Comparison of ENCODE assay signal across 16 cellular contexts in genomic region chr5:32279223-32279622, GRCh38. TPM values are rescaled to one million over a fixed set of nuclear protein-coding genes. Genes with fewer than 3 reads are reported as not detected.
DNase-seq lines count a peak whose midpoint lies in the region; TF ChIP-seq lines count a peak whose summit lies in the region.
"Had no signal": no experiment of that assay in that cellular context is flagged by ENCODE, and none has a peak within 500 bp of the region (broad histone marks: within the 10 kb centered on the region; RNA-seq: fewer than 3 reads in every experiment).

No MANE protein-coding gene starts in this region.

- H3K79me2 ChIP-seq in KMS-11 (ENCODE audit: insufficient read depth, low read depth) = peaks cover 27% of the 10 kb centered on the region; the same call in 1 of the 2 replicates

- DNase-seq in activated CD4-positive, alpha-beta memory T cell treated with anti-CD3 and anti-CD28 coated beads, Interleukin-2, amount 10 ng/mL, durations not matched to agents 7 days and 5 days = no peak
- no peak for DNase-seq in activated CD4-positive, alpha-beta memory T cell treated with anti-CD3 and anti-CD28 coated beads for 36 hours
- DNase-seq in activated T-helper 2 cell treated with anti-CD3 and anti-CD28 coated beads, Interferon-gamma antibody, Interleukin-2, Interleukin-4, amounts not matched to agents 10 μg/mL and 5 μg/mL and 100 μg/mL, durations not matched to agents 14 hours and 24 hours and 36 hours (ENCODE audit: low spot score) = no peak
- DNase-seq in nephron progenitor cell (peak; percentile 9), breast epithelium (ENCODE audit: low spot score in 2 of 2) (no peak), CD14-positive monocyte (ENCODE audit: low spot score) (no peak), foreskin melanocyte (no peak)
- DNase-seq: CD4-positive, alpha-beta T cell; DND-41; GF-D8; NCI-H1105 treated with DMSO at 0.1 percent for 48 hours; NCI-H187; NCI-H510A; SIG-M5 had no signal

- peaks cover 46% of the 10 kb centered on the region for H3K36me3 Mint-ChIP-seq in activated CD4-positive, alpha-beta memory T cell treated with anti-CD3 and anti-CD28 coated beads, Interleukin-2, amount 10 ng/mL, durations not matched to agents 7 days and 5 days (ENCODE audit: low read depth)
- H3K36me3 Mint-ChIP-seq in activated CD4-positive, alpha-beta memory T cell treated with anti-CD3 and anti-CD28 coated beads for 36 hours = peaks cover 15% of the 10 kb centered on the region
- peaks cover 48% of the 10 kb centered on the region for H3K36me3 Mint-ChIP-seq in activated T-helper 2 cell treated with anti-CD3 and anti-CD28 coated beads, Interferon-gamma antibody, Interleukin-2, Interleukin-4, amounts not matched to agents 10 μg/mL and 5 μg/mL and 100 μg/mL, durations not matched to agents 14 hours and 24 hours and 36 hours (ENCODE audit: low read depth)
- peaks cover 34% of the 10 kb centered on the region for H3K36me3 Mint-ChIP-seq in nephron progenitor cell (ENCODE audit: low read depth)
- peaks cover 22 to 44% of the 10 kb centered on the region in 2 donors for H3K36me3 Mint-ChIP-seq in CD14-positive monocyte

- TF ChIP-seq POLR2A in breast epithelium (IDR thresholded peaks at IDR 0.05) = no peak

- H3K4me3 ChIP-seq in KMS-11 (IDR thresholded peaks at IDR 0.05; ENCODE audit: insufficient read depth, low read depth, low read length) (no peak overlapping the region), breast epithelium (no peak overlapping the region)
- H3K4me3 ChIP-seq: A549 had no signal

- intact Hi-C loops in activated CD4-positive, alpha-beta memory T cell treated with anti-CD3 and anti-CD28 coated beads for 36 hours (cut with micrococcal nuclease) = no loop called here
- intact Hi-C loops in activated T-helper 2 cell treated with anti-CD3 and anti-CD28 coated beads, Interferon-gamma antibody, Interleukin-2, Interleukin-4, amounts not matched to agents 10 μg/mL and 5 μg/mL and 100 μg/mL, durations not matched to agents 14 hours and 24 hours and 36 hours (cut with micrococcal nuclease) = no loop called here
- intact Hi-C loops in breast epithelium (cut with DNase I; ENCODE audit: low total_unique reads) = loop anchor here (5.0 kb wide), 1 partner anchor 33 kb away; the partner anchor contains the start of gene MTMR12
- intact Hi-C loops in CD14-positive monocyte (cut with micrococcal nuclease) = no loop called here

- CTCF ChIA-PET in activated CD4-positive, alpha-beta memory T cell treated with anti-CD3 and anti-CD28 coated beads, Interleukin-2, amount 10 ng/mL, durations not matched to agents 7 days and 5 days (lab: Charles Lee) = no interaction called here
- CTCF ChIA-PET in activated CD4-positive, alpha-beta memory T cell treated with anti-CD3 and anti-CD28 coated beads for 36 hours (lab: Charles Lee) = no interaction called here

- H3K36me3 ChIP-seq in KMS-11 (ENCODE audit: insufficient read depth) (no peaks in the 10 kb centered on the region), breast epithelium (no peaks in the 10 kb centered on the region)

- H3K27me3 Mint-ChIP-seq in activated CD4-positive, alpha-beta memory T cell treated with anti-CD3 and anti-CD28 coated beads, Interleukin-2, amount 10 ng/mL, durations not matched to agents 7 days and 5 days = no peaks in the 10 kb centered on the region
- H3K27me3 Mint-ChIP-seq in activated CD4-positive, alpha-beta memory T cell treated with anti-CD3 and anti-CD28 coated beads for 36 hours = no peaks in the 10 kb centered on the region
- H3K27me3 Mint-ChIP-seq in activated T-helper 2 cell treated with anti-CD3 and anti-CD28 coated beads, Interferon-gamma antibody, Interleukin-2, Interleukin-4, amounts not matched to agents 10 μg/mL and 5 μg/mL and 100 μg/mL, durations not matched to agents 14 hours and 24 hours and 36 hours (ENCODE audit: low read depth) = no peaks in the 10 kb centered on the region
- no peaks in the 10 kb centered on the region for H3K27me3 Mint-ChIP-seq in nephron progenitor cell (ENCODE audit: low read depth, poor library complexity)
- H3K27me3 Mint-ChIP-seq in CD14-positive monocyte (ENCODE audit: low read depth in 3 of 3) = no peaks in the 10 kb centered on the region
- H3K27me3 Mint-ChIP-seq: CD4-positive, alpha-beta T cell had no signal

- H3K9me3 ChIP-seq in breast epithelium = no peaks in the 10 kb centered on the region
- H3K9me3 ChIP-seq: A549 had no signal

- no peaks in the 10 kb centered on the region for H4K20me1 ChIP-seq in KMS-11 (ENCODE audit: insufficient read depth)

- TF ChIP-seq CTCF in KMS-11 (conservative IDR thresholded peaks at IDR 0.05; ENCODE audit: low read depth, low read length) = no peak
- no peak for TF ChIP-seq CTCF in nephron progenitor cell (IDR thresholded peaks at IDR 0.05)
- no peak for TF ChIP-seq CTCF in breast epithelium (IDR thresholded peaks at IDR 0.05)
- no peak for TF ChIP-seq CTCF in CD14-positive monocyte (IDR thresholded peaks at IDR 0.05)

- H3K4me3 Mint-ChIP-seq in activated CD4-positive, alpha-beta memory T cell treated with anti-CD3 and anti-CD28 coated beads, Interleukin-2, amount 10 ng/mL, durations not matched to agents 7 days and 5 days = no peak overlapping the region
- no peak overlapping the region for H3K4me3 Mint-ChIP-seq in activated CD4-positive, alpha-beta memory T cell treated with anti-CD3 and anti-CD28 coated beads for 36 hours
- no peak overlapping the region for H3K4me3 Mint-ChIP-seq in activated T-helper 2 cell treated with anti-CD3 and anti-CD28 coated beads, Interferon-gamma antibody, Interleukin-2, Interleukin-4, amounts not matched to agents 10 μg/mL and 5 μg/mL and 100 μg/mL, durations not matched to agents 14 hours and 24 hours and 36 hours (ENCODE audit: low read depth)
- H3K4me3 Mint-ChIP-seq in nephron progenitor cell (no peak overlapping the region), CD14-positive monocyte (no peak overlapping the region)
- H3K4me3 Mint-ChIP-seq: CD4-positive, alpha-beta T cell had no signal

- H2AFZ ChIP-seq in KMS-11 (ENCODE audit: low read depth) = no peak overlapping the region

- no peak overlapping the region for H3K9ac ChIP-seq in KMS-11

- H3K27me3 ChIP-seq in KMS-11 (ENCODE audit: insufficient read depth, low read depth) (no peaks in the 10 kb centered on the region), breast epithelium (no peaks in the 10 kb centered on the region)

- peaks cover 67% of the 10 kb centered on the region for H3K4me1 Mint-ChIP-seq in activated CD4-positive, alpha-beta memory T cell treated with anti-CD3 and anti-CD28 coated beads, Interleukin-2, amount 10 ng/mL, durations not matched to agents 7 days and 5 days
- H3K4me1 Mint-ChIP-seq in activated CD4-positive, alpha-beta memory T cell treated with anti-CD3 and anti-CD28 coated beads for 36 hours (ENCODE audit: low read depth) = peaks cover 59% of the 10 kb centered on the region
- peaks cover 55% of the 10 kb centered on the region for H3K4me1 Mint-ChIP-seq in activated T-helper 2 cell treated with anti-CD3 and anti-CD28 coated beads, Interferon-gamma antibody, Interleukin-2, Interleukin-4, amounts not matched to agents 10 μg/mL and 5 μg/mL and 100 μg/mL, durations not matched to agents 14 hours and 24 hours and 36 hours (ENCODE audit: low read depth)
- peaks cover 26% of the 10 kb centered on the region for H3K4me1 Mint-ChIP-seq in nephron progenitor cell
- peaks cover 18% of the 10 kb centered on the region for H3K4me1 Mint-ChIP-seq in CD14-positive monocyte

- POLR2A ChIA-PET in activated CD4-positive, alpha-beta memory T cell treated with anti-CD3 and anti-CD28 coated beads, Interleukin-2, amount 10 ng/mL, durations not matched to agents 7 days and 5 days (lab: Charles Lee) = interaction anchor here (1.2 kb wide), 1 partner anchor 106 kb away, joined by 3 read pairs; no protein-coding TSS in a partner anchor
- POLR2A ChIA-PET in activated CD4-positive, alpha-beta memory T cell treated with anti-CD3 and anti-CD28 coated beads for 36 hours (lab: Charles Lee) = no interaction called here

- no peaks in the 10 kb centered on the region for H3K9me3 Mint-ChIP-seq in activated CD4-positive, alpha-beta memory T cell treated with anti-CD3 and anti-CD28 coated beads, Interleukin-2, amount 10 ng/mL, durations not matched to agents 7 days and 5 days
- H3K9me3 Mint-ChIP-seq in activated CD4-positive, alpha-beta memory T cell treated with anti-CD3 and anti-CD28 coated beads for 36 hours = peaks cover 4% of the 10 kb centered on the region
- no peaks in the 10 kb centered on the region for H3K9me3 Mint-ChIP-seq in activated T-helper 2 cell treated with anti-CD3 and anti-CD28 coated beads, Interferon-gamma antibody, Interleukin-2, Interleukin-4, amounts not matched to agents 10 μg/mL and 5 μg/mL and 100 μg/mL, durations not matched to agents 14 hours and 24 hours and 36 hours
- H3K9me3 Mint-ChIP-seq in nephron progenitor cell = no peaks in the 10 kb centered on the region
- H3K9me3 Mint-ChIP-seq in CD14-positive monocyte = no peaks in the 10 kb centered on the region
- H3K9me3 Mint-ChIP-seq: CD4-positive, alpha-beta T cell had no signal

- peak overlapping the region; percentile 31 for H3K27ac Mint-ChIP-seq in activated CD4-positive, alpha-beta memory T cell treated with anti-CD3 and anti-CD28 coated beads, Interleukin-2, amount 10 ng/mL, durations not matched to agents 7 days and 5 days
- no peak overlapping the region for H3K27ac Mint-ChIP-seq in activated CD4-positive, alpha-beta memory T cell treated with anti-CD3 and anti-CD28 coated beads for 36 hours
- H3K27ac Mint-ChIP-seq in activated T-helper 2 cell treated with anti-CD3 and anti-CD28 coated beads, Interferon-gamma antibody, Interleukin-2, Interleukin-4, amounts not matched to agents 10 μg/mL and 5 μg/mL and 100 μg/mL, durations not matched to agents 14 hours and 24 hours and 36 hours = peak overlapping the region; percentile 16
- H3K27ac Mint-ChIP-seq in nephron progenitor cell (peak overlapping the region; percentile 72), CD14-positive monocyte (peak overlapping the region in 2 of 7 donors; percentile 52 to 58)

- peaks cover 86% of the 10 kb centered on the region for H3K4me1 ChIP-seq in KMS-11 (ENCODE audit: low read depth, poor library complexity, severe bottlenecking)
- H3K4me1 ChIP-seq in breast epithelium = peaks cover 0 to 6% of the 10 kb centered on the region in 2 donors

- peak overlapping the region; percentile 78; the same call in 1 of the 2 replicates for H3K27ac ChIP-seq in KMS-11
- H3K27ac ChIP-seq in breast epithelium = no peak overlapping the region
- H3K27ac ChIP-seq: A549 had no signal

- peak overlapping the region; percentile 52; the same call in 1 of the 2 replicates for H3K4me2 ChIP-seq in KMS-11
- H3K4me2 ChIP-seq: A549 had no signal

RNA-seq across cellular contexts. Expression of gene MTMR12, which starts 33.5 kb away (rescaled TPM):
- 10 to 100 TPM; 28.6 to 29.6 TPM for total RNA-seq in activated CD4-positive, alpha-beta memory T cell treated with anti-CD3 and anti-CD28 coated beads, Interleukin-2, amount 10 ng/mL, durations not matched to agents 7 days and 5 days
- total RNA-seq in activated CD4-positive, alpha-beta memory T cell treated with anti-CD3 and anti-CD28 coated beads for 36 hours = 10 to 100 TPM; 22.3 to 22.4 TPM
- total RNA-seq in activated T-helper 2 cell treated with anti-CD3 and anti-CD28 coated beads, Interferon-gamma antibody, Interleukin-2, Interleukin-4, amounts not matched to agents 10 μg/mL and 5 μg/mL and 100 μg/mL, durations not matched to agents 14 hours and 24 hours and 36 hours = 22.7 and 23.5 TPM in 2 replicates
- total RNA-seq in breast epithelium = 10 to 100 TPM; 40.0 to 61.3 (median 43.0) TPM
- polyA plus RNA-seq in CD14-positive monocyte = 10 to 100 TPM; 17.3 to 19.0 TPM
